9 cellular contexts compared by ENCODE assay signal in the genomic region with DNA sequence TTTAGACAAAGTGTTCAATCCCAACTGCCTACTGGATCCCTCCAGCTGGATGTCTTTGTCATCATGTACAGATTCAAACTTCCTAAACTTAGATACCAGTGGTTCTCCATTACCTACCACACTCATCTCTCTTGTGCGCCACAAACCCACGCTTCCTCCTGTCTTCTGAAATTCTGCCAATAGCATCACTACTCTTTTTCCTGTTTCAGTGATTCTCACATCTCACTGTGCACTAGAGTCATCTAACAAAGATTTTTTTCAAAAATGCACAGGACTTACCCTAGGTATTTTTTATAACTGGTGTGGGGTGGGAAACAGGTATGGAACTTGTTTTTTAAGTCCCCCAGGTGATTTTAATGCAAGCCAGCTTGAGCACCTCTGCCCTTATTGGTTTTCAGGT.
DNase-seq lines count a peak whose midpoint lies in the region; ATAC-seq and TF ChIP-seq lines count a peak whose summit lies in the region.
"Had no signal": no experiment of that assay in that cellular context is flagged by ENCODE, and none has a peak within 500 bp of the region (broad histone marks: within the 10 kb centered on the region; RNA-seq: fewer than 3 reads in every experiment).

No MANE protein-coding gene starts in this region.

- no peaks in the 10 kb centered on the region for H3K9me3 ChIP-seq in tibial artery

- no peak for TF ChIP-seq CTCF in tibial artery (IDR thresholded peaks at IDR 0.05)

- H3K4me1 Mint-ChIP-seq in activated naive CD8-positive, alpha-beta T cell treated with anti-CD3 and anti-CD28 coated beads, Interleukin-2, amount 50 U/mL, for 24 hours, result peaks cover 59% of the 10 kb centered on the region

- H3K4me3 Mint-ChIP-seq in activated naive CD8-positive, alpha-beta T cell treated with anti-CD3 and anti-CD28 coated beads, Interleukin-2, amount 50 U/mL, for 24 hours, result peak overlapping the region; percentile 37
- H3K4me3 Mint-ChIP-seq: type B pancreatic cell had no signal

- H3K36me3 Mint-ChIP-seq in activated naive CD8-positive, alpha-beta T cell treated with anti-CD3 and anti-CD28 coated beads, Interleukin-2, amount 50 U/mL, for 24 hours (ENCODE audit: low read depth), result peaks cover 65% of the 10 kb centered on the region

- H3K27ac Mint-ChIP-seq in activated naive CD8-positive, alpha-beta T cell treated with anti-CD3 and anti-CD28 coated beads, Interleukin-2, amount 50 U/mL, for 24 hours, result peak overlapping the region; percentile 77

- H3K27me3 Mint-ChIP-seq in activated naive CD8-positive, alpha-beta T cell treated with anti-CD3 and anti-CD28 coated beads, Interleukin-2, amount 50 U/mL, for 24 hours, result no peaks in the 10 kb centered on the region
- H3K27me3 Mint-ChIP-seq: type B pancreatic cell had no signal

- H3K27me3 ChIP-seq in tibial artery, result no peaks in the 10 kb centered on the region

- ATAC-seq in activated naive CD8-positive, alpha-beta T cell treated with anti-CD3 and anti-CD28 coated beads, Interleukin-2, amount 50 U/mL, for 24 hours, result no peak
- ATAC-seq in HG03520 (IDR thresholded peaks at IDR 0.05; ENCODE audit: unreplicated experiment), result no peak

- peaks cover 0 to 19% (median 11%) of the 10 kb centered on the region in 4 donors for H3K4me1 ChIP-seq in tibial artery

- peak in 4 of 6 experiments; percentile 16 to 64 (median 60) for DNase-seq in stimulated activated naive CD4-positive, alpha-beta T cell (lab: John Stamatoyannopoulos, UW)
- DNase-seq in stimulated activated naive CD4-positive, alpha-beta T cell treated with Interleukin-2 at 50 U/mL for 16 hours (lab: John Stamatoyannopoulos, UW), result no peak
- DNase-seq in activated naive CD8-positive, alpha-beta T cell treated with anti-CD3 and anti-CD28 coated beads, Interleukin-2, amount 50 U/mL, for 24 hours, result no peak
- DNase-seq in tibial artery (no peak), NK-92 (lab: John Stamatoyannopoulos, UW; ENCODE audit: unreplicated experiment) (no peak)
- DNase-seq: NCI-H2171 treated with DMSO at 0.1 percent for 48 hours, retina had no signal

- H3K9me3 Mint-ChIP-seq in activated naive CD8-positive, alpha-beta T cell treated with anti-CD3 and anti-CD28 coated beads, Interleukin-2, amount 50 U/mL, for 24 hours, result no peaks in the 10 kb centered on the region
- H3K9me3 Mint-ChIP-seq: type B pancreatic cell had no signal

- H3K36me3 ChIP-seq in tibial artery, result peaks cover 44 to 88% (median 53%) of the 10 kb centered on the region in 3 donors

- intact Hi-C loops in tibial artery (cut with DNase I; ENCODE audit: low total_unique reads), result no loop called here

- H3K4me3 ChIP-seq in tibial artery, result no peak overlapping the region

- no peak overlapping the region for H3K27ac ChIP-seq in tibial artery

Comparison
In these comparisons a context has a peak if more than half of its experiments do, and no peak if none do; other contexts are left out.
1. DNase-seq: peak in stimulated activated naive CD4-positive, alpha-beta T cell (4 of 6); none in stimulated activated naive CD4-positive, alpha-beta T cell treated with Interleukin-2 at 50 U/mL for 16 hours (single experiment), activated naive CD8-positive, alpha-beta T cell treated with anti-CD3 and anti-CD28 coated beads, Interleukin-2, amount 50 U/mL, for 24 hours (single experiment), tibial artery (0 of 2) and NK-92 (single experiment).